ENCODE assay signal across 28 cellular contexts in the genomic region with DNA sequence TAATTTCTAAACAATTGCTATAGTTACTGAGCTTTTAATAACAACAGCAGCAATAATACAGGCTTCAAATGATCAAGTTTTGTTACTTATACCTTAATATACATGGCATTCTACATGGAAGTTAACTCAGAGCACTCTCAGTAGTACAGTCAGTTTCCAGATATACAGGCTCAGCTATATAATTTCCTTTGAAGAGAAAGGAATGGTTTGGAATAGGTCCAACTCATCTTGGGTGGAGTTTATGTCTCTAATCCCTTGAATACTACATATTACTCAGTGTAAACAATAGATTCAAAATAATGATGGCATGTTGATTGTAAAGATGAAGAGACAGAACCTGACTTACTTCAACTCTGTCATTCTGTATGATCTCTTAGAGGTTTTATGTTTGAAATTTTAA.
A peak's percentile ranks its signal among the peaks of the same experiment; 100 is the strongest.
DNase-seq lines count a peak whose midpoint lies in the region; ATAC-seq, FAIRE-seq and TF ChIP-seq lines count a peak whose summit lies in the region.
"Had no signal": no experiment of that assay in that cellular context is flagged by ENCODE, and none has a peak within 500 bp of the region (broad histone marks: within the 10 kb centered on the region; RNA-seq: fewer than 3 reads in every experiment).

No MANE protein-coding gene starts in this region.

- CTCF ChIA-PET in endothelial cell of umbilical vein (lab: Charles Lee) = no interaction called here

- TF ChIP-seq POLR2A in endothelial cell of umbilical vein (IDR thresholded peaks at IDR 0.05; ENCODE audit: low read depth, low read length) = no peak

- POLR2A ChIA-PET in endothelial cell of umbilical vein (lab: Charles Lee) = no interaction called here

- H3K27me3 Mint-ChIP-seq in endodermal cell (ENCODE audit: insufficient read depth) = peaks cover 3% of the 10 kb centered on the region
- H3K27me3 Mint-ChIP-seq: activated naive CD4-positive, alpha-beta T cell treated with anti-CD3 and anti-CD28 coated beads, Interleukin-2, amount 10 ng/mL, durations not matched to agents 7 days and 5 days; T-cell had no signal

- H3K9me3 Mint-ChIP-seq in endodermal cell = peaks cover 11% of the 10 kb centered on the region
- H3K9me3 Mint-ChIP-seq: activated naive CD4-positive, alpha-beta T cell treated with anti-CD3 and anti-CD28 coated beads, Interleukin-2, amount 10 ng/mL, durations not matched to agents 7 days and 5 days; T-cell had no signal

- no peak overlapping the region for H3K4me2 ChIP-seq in endothelial cell of umbilical vein (ENCODE audit: insufficient read depth, low read length)
- H3K4me2 ChIP-seq in MM.1S (ENCODE audit: low read depth, low read length) = no peak overlapping the region
- H3K4me2 ChIP-seq: BLaER1 treated with 17β-estradiol and CSF1 and Interleukin-3, amounts not matched to agents 10 nM and 100 nM; KMS-11 had no signal

- no peaks in the 10 kb centered on the region for H4K20me1 ChIP-seq in endothelial cell of umbilical vein (replicated peaks; ENCODE audit: control insufficient read depth, extremely low read depth, insufficient read depth, low read length)
- no peaks in the 10 kb centered on the region for H4K20me1 ChIP-seq in MM.1S (ENCODE audit: insufficient read depth, low read length)
- H4K20me1 ChIP-seq: BLaER1 treated with 17β-estradiol and CSF1 and Interleukin-3, amounts not matched to agents 10 nM and 100 nM had no signal

- H3K27ac Mint-ChIP-seq in endodermal cell = no peak overlapping the region
- H3K27ac Mint-ChIP-seq: activated naive CD4-positive, alpha-beta T cell treated with anti-CD3 and anti-CD28 coated beads, Interleukin-2, amount 10 ng/mL, durations not matched to agents 7 days and 5 days; T-cell had no signal

- no peaks in the 10 kb centered on the region for H3K4me1 Mint-ChIP-seq in endodermal cell
- H3K4me1 Mint-ChIP-seq: activated naive CD4-positive, alpha-beta T cell treated with anti-CD3 and anti-CD28 coated beads, Interleukin-2, amount 10 ng/mL, durations not matched to agents 7 days and 5 days; T-cell had no signal

- no peaks in the 10 kb centered on the region for H3K9me2 ChIP-seq in MM.1S (replicated peaks; ENCODE audit: insufficient read depth, low read length)

- no peaks in the 10 kb centered on the region for H3K36me3 ChIP-seq in endothelial cell of umbilical vein (ENCODE audit: control insufficient read depth in 2 of 2, extremely low read depth in 1 of 2, insufficient read depth in 2 of 2, low read length in 2 of 2)
- no peaks in the 10 kb centered on the region for H3K36me3 ChIP-seq in endodermal cell (ENCODE audit: control insufficient read depth, insufficient read depth, low read length)
- H3K36me3 ChIP-seq in MM.1S (replicated peaks; ENCODE audit: insufficient read depth, low read length) = no peaks in the 10 kb centered on the region
- H3K36me3 ChIP-seq: BLaER1 treated with 17β-estradiol and CSF1 and Interleukin-3, amounts not matched to agents 10 nM and 100 nM; esophagus squamous epithelium; gastroesophageal sphincter; lower lobe of right lung had no signal

- H3K4me3 Mint-ChIP-seq in endodermal cell = no peak overlapping the region
- H3K4me3 Mint-ChIP-seq: activated naive CD4-positive, alpha-beta T cell treated with anti-CD3 and anti-CD28 coated beads, Interleukin-2, amount 10 ng/mL, durations not matched to agents 7 days and 5 days; T-cell had no signal

- H3K27ac ChIP-seq in endothelial cell of umbilical vein (ENCODE audit: insufficient read depth, low read depth, low read length) (no peak overlapping the region), endodermal cell (ENCODE audit: low read depth, low read length) (no peak overlapping the region), MM.1S (ENCODE audit: low read length) (no peak overlapping the region)
- H3K27ac ChIP-seq: BLaER1 treated with 17β-estradiol and CSF1 and Interleukin-3, amounts not matched to agents 10 nM and 100 nM; dorsolateral prefrontal cortex; esophagus squamous epithelium; gastroesophageal sphincter; KMS-11; lower lobe of right lung had no signal

- H3K9me3 ChIP-seq in endothelial cell of umbilical vein (replicated peaks; ENCODE audit: control insufficient read depth, insufficient read depth, low read length) = no peaks in the 10 kb centered on the region
- peaks cover 20% of the 10 kb centered on the region for H3K9me3 ChIP-seq in endodermal cell (ENCODE audit: control insufficient read depth, low read length)
- no peaks in the 10 kb centered on the region for H3K9me3 ChIP-seq in MM.1S (replicated peaks; ENCODE audit: insufficient read depth, low read length)
- H3K9me3 ChIP-seq: BLaER1 treated with 17β-estradiol and CSF1 and Interleukin-3, amounts not matched to agents 10 nM and 100 nM; esophagus squamous epithelium; lower lobe of right lung had no signal

- H3K9me1 ChIP-seq in endothelial cell of umbilical vein (replicated peaks; ENCODE audit: control insufficient read depth, extremely low read depth, insufficient read depth, low read length) = no peaks in the 10 kb centered on the region

- DNase-seq in A172 (ENCODE audit: low spot score) = peak; percentile 18
- DNase-seq in EL = peak; percentile 4
- peak; percentile 83 for DNase-seq in NCI-H69 (lab: John Stamatoyannopoulos, UW)
- peak; percentile 11 for DNase-seq in endothelial cell of umbilical vein (ENCODE audit: low read depth, low spot score)
- DNase-seq in endodermal cell = no peak
- DNase-seq in MM.1S = no peak
- DNase-seq in NCI-H2029 treated with DMSO at 0.1 percent for 48 hours (lab: John Stamatoyannopoulos, UW) = no peak
- DNase-seq: activated CD4-positive, CD25-positive, alpha-beta regulatory T cell treated with anti-CD3 and anti-CD28 coated beads, Interleukin-2, amount 50 U/mL, for 72 hours; activated CD8-positive, alpha-beta memory T cell treated with anti-CD3 and anti-CD28 coated beads for 24 hours; activated naive CD4-positive, alpha-beta T cell treated with anti-CD3 and anti-CD28 coated beads, Interleukin-2, amount 10 ng/mL, durations not matched to agents 7 days and 5 days; activated T-cell treated with anti-CD3 and anti-CD28 coated beads, Interleukin-2, amount 50 U/mL, for 48 hours; aorta; central memory CD4-positive, alpha-beta T cell; dorsolateral prefrontal cortex; esophagus squamous epithelium; GDM1; kidney; lower lobe of right lung; NCI-H187; NCI-H524; SHP77; T-cell; trophoblast cell had no signal

- intact Hi-C loops in endothelial cell of umbilical vein (cut with micrococcal nuclease) = no loop called here

- H3K9ac ChIP-seq in endothelial cell of umbilical vein (replicated peaks; ENCODE audit: extremely low read depth, insufficient read depth, low read length) (no peak overlapping the region), endodermal cell (ENCODE audit: extremely low read depth, low read length, poor library complexity, severe bottlenecking) (no peak overlapping the region), MM.1S (ENCODE audit: low read length) (no peak overlapping the region)
- H3K9ac ChIP-seq: BLaER1 treated with 17β-estradiol and CSF1 and Interleukin-3, amounts not matched to agents 10 nM and 100 nM; KMS-11 had no signal

- H3K27me3 ChIP-seq in endothelial cell of umbilical vein (ENCODE audit: control insufficient read depth in 2 of 2, insufficient read depth in 2 of 2, low read length in 2 of 2) (no peaks in the 10 kb centered on the region), endodermal cell (ENCODE audit: control insufficient read depth, insufficient read depth, low read length, poor library complexity, severe bottlenecking) (no peaks in the 10 kb centered on the region), MM.1S (replicated peaks; ENCODE audit: insufficient read depth, low read length) (no peaks in the 10 kb centered on the region)
- H3K27me3 ChIP-seq: BLaER1 treated with 17β-estradiol and CSF1 and Interleukin-3, amounts not matched to agents 10 nM and 100 nM; dorsolateral prefrontal cortex; esophagus squamous epithelium; gastroesophageal sphincter had no signal

- H3K79me2 ChIP-seq in endothelial cell of umbilical vein (ENCODE audit: control insufficient read depth, insufficient read depth, low read length) (no peaks in the 10 kb centered on the region), MM.1S (ENCODE audit: low read length) (no peaks in the 10 kb centered on the region)

- no peaks in the 10 kb centered on the region for H3F3A ChIP-seq in MM.1S (ENCODE audit: insufficient read depth, low read length)

- BruUV-seq in endothelial cell of umbilical vein (replicated peaks; lab: Mats Ljungman, UMichigan) = no TSS peak

- H3K4me3 ChIP-seq in endothelial cell of umbilical vein (replicated peaks in 1 of 3; ENCODE audit: insufficient read depth in 1 of 3, low read depth in 1 of 3, low read length in 3 of 3) (no peak overlapping the region), endodermal cell (ENCODE audit: low read length) (no peak overlapping the region), MM.1S (ENCODE audit: low read length) (no peak overlapping the region)
- H3K4me3 ChIP-seq: BLaER1 treated with 17β-estradiol and CSF1 and Interleukin-3, amounts not matched to agents 10 nM and 100 nM; dorsolateral prefrontal cortex; esophagus squamous epithelium; gastroesophageal sphincter; lower lobe of right lung had no signal

- peak; percentile 28 for FAIRE-seq in endothelial cell of umbilical vein (lab: Jason Lieb, UNC)
- FAIRE-seq: kidney had no signal

- no peak overlapping the region for H2AFZ ChIP-seq in endothelial cell of umbilical vein (ENCODE audit: low read depth, low read length)
- H2AFZ ChIP-seq in MM.1S (ENCODE audit: low read length) = no peak overlapping the region

- H3K4me1 ChIP-seq in endothelial cell of umbilical vein (ENCODE audit: control insufficient read depth, extremely low read depth, insufficient read depth, low read length) = no peaks in the 10 kb centered on the region
- H3K4me1 ChIP-seq in endodermal cell (ENCODE audit: control insufficient read depth, insufficient read depth, low read length) = no peaks in the 10 kb centered on the region
- no peaks in the 10 kb centered on the region for H3K4me1 ChIP-seq in MM.1S (ENCODE audit: low read length)
- H3K4me1 ChIP-seq: esophagus squamous epithelium, gastroesophageal sphincter, lower lobe of right lung had no signal

- TF ChIP-seq CTCF in endothelial cell of umbilical vein (IDR thresholded peaks at IDR 0.05; ENCODE audit: extremely low read depth in 1 of 2, insufficient read depth in 1 of 2, low read depth in 1 of 2, low read length in 2 of 2) (no peak), endodermal cell (conservative IDR thresholded peaks at IDR 0.05) (no peak), MM.1S (IDR thresholded peaks at IDR 0.05; ENCODE audit: low read length) (no peak)

- dilution Hi-C loops in endothelial cell of umbilical vein (cut with MboI; ENCODE audit: extremely low pct_ligation_motif_present, low sequenced_read_pairs) = no loop called here

- H3K36me3 Mint-ChIP-seq in endodermal cell (ENCODE audit: low read depth) = no peaks in the 10 kb centered on the region
- H3K36me3 Mint-ChIP-seq: activated naive CD4-positive, alpha-beta T cell treated with anti-CD3 and anti-CD28 coated beads, Interleukin-2, amount 10 ng/mL, durations not matched to agents 7 days and 5 days; T-cell had no signal

- no peak for ATAC-seq in GM21723 (IDR thresholded peaks at IDR 0.05; ENCODE audit: unreplicated experiment)
- ATAC-seq: gastroesophageal sphincter, HCT116, lower lobe of right lung, T-cell had no signal

TF ChIP-seq in endothelial cell of umbilical vein, 7 proteins besides CTCF, POLR2A, EP300 and RAD21 (continues in another document):
- TF ChIP-seq JUN (IDR thresholded peaks at IDR 0.05; ENCODE audit: borderline replicate concordance, insufficient read depth, insufficient read length, low read depth) (no peak), MYC (IDR thresholded peaks at IDR 0.05; ENCODE audit: low read depth, low read length) (no peak)

Comparison
In these comparisons a context has a peak if more than half of its experiments do, and no peak if none do; other contexts are left out.
1. DNase-seq: peak in A172 (single experiment), EL (single experiment), NCI-H69 (single experiment) and endothelial cell of umbilical vein (single experiment); none in endodermal cell (single experiment), MM.1S (single experiment) and NCI-H2029 treated with DMSO at 0.1 percent for 48 hours (single experiment).